In genomic region chr7:94374231-94374630, GRCh38 we compare ENCODE assay signal across 9 cellular contexts. TPM values are rescaled to one million over a fixed set of nuclear protein-coding genes. Genes with fewer than 3 reads are reported as not detected.
DNase-seq lines count a peak whose midpoint lies in the region; ATAC-seq and TF ChIP-seq lines count a peak whose summit lies in the region.
"Had no signal": no experiment of that assay in that cellular context is flagged by ENCODE, and none has a peak within 500 bp of the region (broad histone marks: within the 10 kb centered on the region; RNA-seq: fewer than 3 reads in every experiment).

No MANE protein-coding gene starts in this region.

- peak overlapping the region; percentile 99 for H3K27ac ChIP-seq in SK-N-MC
- H3K27ac ChIP-seq in gastroesophageal sphincter: peak overlapping the region; percentile 82 to 100 (median 92)
- peak overlapping the region; percentile 97 for H3K27ac ChIP-seq in osteoblast (ENCODE audit: low read depth, low read length)

- TF ChIP-seq POLR2A in gastroesophageal sphincter (IDR thresholded peaks at IDR 0.05): peak in 1 of 2 donors; percentile 41

- H3K27ac Mint-ChIP-seq in activated T-cell treated with anti-CD3 and anti-CD28 coated beads, Interleukin-2, amount 50 U/mL, for 24 hours: no peak overlapping the region

- TF ChIP-seq EP300 in gastroesophageal sphincter (IDR thresholded peaks at IDR 0.05): no peak

- H3K4me1 Mint-ChIP-seq in activated T-cell treated with anti-CD3 and anti-CD28 coated beads, Interleukin-2, amount 50 U/mL, for 24 hours (ENCODE audit: low read depth): no peaks in the 10 kb centered on the region

- peak; percentile 14 for TF ChIP-seq CTCF in AG10803 (conservative IDR thresholded peaks at IDR 0.05; ENCODE audit: low read length)
- peak in 2 of 4 experiments; percentile 13 to 30 for TF ChIP-seq CTCF in gastroesophageal sphincter (IDR thresholded peaks at IDR 0.05)
- no peak for TF ChIP-seq CTCF in osteoblast (IDR thresholded peaks at IDR 0.05; ENCODE audit: extremely low read depth, low read depth, low read length)

- H3K36me3 Mint-ChIP-seq in activated T-cell treated with anti-CD3 and anti-CD28 coated beads, Interleukin-2, amount 50 U/mL, for 24 hours (ENCODE audit: low read depth): no peaks in the 10 kb centered on the region

- H3K36me3 ChIP-seq in SK-N-MC (ENCODE audit: insufficient read depth, low read length) (no peaks in the 10 kb centered on the region), gastroesophageal sphincter (no peaks in the 10 kb centered on the region), osteoblast (ENCODE audit: insufficient read depth, low read length) (no peaks in the 10 kb centered on the region)

- H3K27me3 Mint-ChIP-seq in activated T-cell treated with anti-CD3 and anti-CD28 coated beads, Interleukin-2, amount 50 U/mL, for 24 hours: peaks cover 15% of the 10 kb centered on the region

- H2AFZ ChIP-seq in osteoblast (ENCODE audit: low read length): peak overlapping the region; percentile 30

- H4K20me1 ChIP-seq in osteoblast (ENCODE audit: insufficient read depth, low read length): no peaks in the 10 kb centered on the region

- H3K4me3 ChIP-seq in AG10803 (ENCODE audit: low read length) (peak overlapping the region; percentile 59), SK-N-MC (peak overlapping the region; percentile 75), gastroesophageal sphincter (peak overlapping the region; percentile 30 to 36), osteoblast (ENCODE audit: insufficient read depth, low read length) (peak overlapping the region; percentile 63)

- peak overlapping the region; percentile 81 for H3K4me2 ChIP-seq in osteoblast (ENCODE audit: insufficient read depth, low read length)

- DNase-seq in AG10803 (ENCODE audit: low read depth) (peak; percentile 97), SK-N-MC (ENCODE audit: low read depth, low spot score) (no peak), osteoblast (ENCODE audit: insufficient read length, low spot score, missing footprints) (peak; percentile 90), DMS153 (lab: John Stamatoyannopoulos, UW) (no peak), NK-92 (lab: John Stamatoyannopoulos, UW; ENCODE audit: unreplicated experiment) (no peak)
- no peak for DNase-seq in activated CD4-positive, alpha-beta T cell treated with anti-CD3 and anti-CD28 coated beads, Interleukin-2, amount 50 U/mL, for 1 hour
- DNase-seq in activated T-cell treated with anti-CD3 and anti-CD28 coated beads, Interleukin-2, amount 50 U/mL, for 24 hours: no peak
- DNase-seq: DMS53 had no signal

- 0 to 14% methylated on average over 1 to 2 of the region's 2 CpGs for WGBS in gastroesophageal sphincter (ENCODE audit: low coverage in 1 of 2), 2 donors

- H3K27me3 ChIP-seq in gastroesophageal sphincter (no peaks in the 10 kb centered on the region), osteoblast (ENCODE audit: insufficient read depth, low read length) (no peaks in the 10 kb centered on the region)

- H3K9me3 ChIP-seq in SK-N-MC (ENCODE audit: low read depth, low read length) (no peaks in the 10 kb centered on the region), gastroesophageal sphincter (no peaks in the 10 kb centered on the region), osteoblast (ENCODE audit: low read depth, low read length) (no peaks in the 10 kb centered on the region)

- peak overlapping the region; percentile 73 for H3K9ac ChIP-seq in SK-N-MC (ENCODE audit: insufficient read length)

- H3K9me3 Mint-ChIP-seq in activated T-cell treated with anti-CD3 and anti-CD28 coated beads, Interleukin-2, amount 50 U/mL, for 24 hours: no peaks in the 10 kb centered on the region

- H3K4me3 Mint-ChIP-seq in activated T-cell treated with anti-CD3 and anti-CD28 coated beads, Interleukin-2, amount 50 U/mL, for 24 hours: no peak overlapping the region

- peaks cover 2% of the 10 kb centered on the region for H3K79me2 ChIP-seq in osteoblast (ENCODE audit: insufficient read depth, low read length)

- peak; percentile 90 for ATAC-seq in gastroesophageal sphincter

- H3K4me1 ChIP-seq in gastroesophageal sphincter: peaks cover 19 to 52% (median 22%) of the 10 kb centered on the region in 3 donors
- H3K4me1 ChIP-seq in osteoblast (ENCODE audit: insufficient read depth, low read length): peaks cover 42% of the 10 kb centered on the region

RNA-seq across cellular contexts. Expression of gene COL1A2, which starts 20.5 kb away (rescaled TPM):
- total RNA-seq in gastroesophageal sphincter (100 to 1,000 TPM; 203 to 686 (median 311) TPM), osteoblast (8,305 and 11,912 TPM in 2 replicates)

Comparison
In these comparisons a context has a peak if more than half of its experiments do, and no peak if none do; other contexts are left out.
1. DNase-seq: peak in AG10803 (single experiment) and osteoblast (single experiment); none in SK-N-MC (single experiment), DMS153 (single experiment), NK-92 (single experiment), activated CD4-positive, alpha-beta T cell treated with anti-CD3 and anti-CD28 coated beads, Interleukin-2, amount 50 U/mL, for 1 hour (single experiment) and activated T-cell treated with anti-CD3 and anti-CD28 coated beads, Interleukin-2, amount 50 U/mL, for 24 hours (single experiment).
2. RNA of gene COL1A2, which starts 20.5 kb away (total RNA-seq): 8,305 to 11,912 TPM in osteoblast; 203 to 686 TPM in gastroesophageal sphincter; every median in the first group is over 10 times any median in the second.
3. Peak in every context shown above with its lines, with median percentiles within 50 percentile points of each other: H3K4me3 ChIP-seq and H3K27ac ChIP-seq.